In genomic region chr4:115973768-115974167, GRCh38 we compare ENCODE assay signal across 20 cellular contexts.
"Had no signal": no experiment of that assay in that cellular context is flagged by ENCODE, and none has a peak within 500 bp of the region (broad histone marks: within the 10 kb centered on the region; RNA-seq: fewer than 3 reads in every experiment).

No MANE protein-coding gene starts in this region.

- H3K4me3 ChIP-seq: cardiac muscle cell, left ventricle myocardium inferior, mucosa of descending colon, right lobe of liver, suprapubic skin, transverse colon, vagina had no signal

- FAIRE-seq: small intestine had no signal

- H3K9me3 ChIP-seq: mucosa of descending colon, right lobe of liver, suprapubic skin, transverse colon, vagina had no signal

- DNase-seq: activated CD4-positive, alpha-beta T cell treated with anti-CD3 and anti-CD28 coated beads, Interleukin-2, amount 50 U/mL, for 4 hours; foreskin keratinocyte; head of caudate nucleus; kidney glomerular epithelial cell; left ventricle myocardium inferior; mucosa of descending colon; naive B cell; right lobe of liver; small intestine; stimulated activated CD4-positive, alpha-beta T cell treated with anti-CD3 and anti-CD28 coated beads, Interleukin-15, amount 100 ng/mL, for 24 hours; stimulated activated CD4-positive, alpha-beta T cell treated with anti-CD3 and anti-CD28 coated beads, Interleukin-2, amount 100 ng/mL, for 48 hours; stimulated activated naive CD8-positive, alpha-beta T cell treated with anti-CD3 and anti-CD28 coated beads, Interleukin-15, amount 100 ng/mL, for 72 hours; SW 1271; T-helper 2 cell; transverse colon; WERI-Rb-1 had no signal

- H3K27me3 ChIP-seq: cardiac muscle cell, foreskin keratinocyte, right lobe of liver, suprapubic skin, transverse colon, vagina had no signal

- H3K9ac ChIP-seq: parathyroid adenoma had no signal

- H3K4me1 ChIP-seq: foreskin keratinocyte, left ventricle myocardium inferior, parathyroid adenoma, right lobe of liver, suprapubic skin, transverse colon, vagina had no signal

- H3K79me2 ChIP-seq: parathyroid adenoma had no signal

- H2AFZ ChIP-seq: parathyroid adenoma had no signal

- H3K27ac ChIP-seq: cardiac muscle cell, left ventricle myocardium inferior, parathyroid adenoma, right lobe of liver, suprapubic skin, transverse colon, vagina, WERI-Rb-1 had no signal

- H3K36me3 ChIP-seq: cardiac muscle cell, left ventricle myocardium inferior, right lobe of liver, suprapubic skin, transverse colon, vagina, WERI-Rb-1 had no signal
